8 cellular contexts compared by ENCODE assay signal in genomic region chr17:10616502-10617119, GRCh38. TPM values are rescaled to one million over a fixed set of nuclear protein-coding genes. Genes with fewer than 3 reads are reported as not detected.
DNase-seq lines count a peak whose midpoint lies in the region; ATAC-seq, FAIRE-seq and TF ChIP-seq lines count a peak whose summit lies in the region.

No MANE protein-coding gene starts in this region.

- no peaks in the 10 kb centered on the region for H3K36me3 Mint-ChIP-seq in CD14-positive monocyte

- ATAC-seq in GM21447 (IDR thresholded peaks at IDR 0.05; ENCODE audit: unreplicated experiment) (peak; percentile 52), GM18858 (IDR thresholded peaks at IDR 0.05; ENCODE audit: unreplicated experiment) (no peak)

- DNase-seq in CD14-positive monocyte (ENCODE audit: low spot score) = peak; percentile 62
- peak; percentile 31 for DNase-seq in NCI-H146 (lab: John Stamatoyannopoulos, UW)
- peak; percentile 85 for DNase-seq in WERI-Rb-1
- peak; percentile 41 to 70 for DNase-seq in T47D (ENCODE audit: low read depth in 1 of 2, low spot score in 1 of 2)
- DNase-seq in stimulated activated CD4-positive, alpha-beta T cell treated with anti-CD3 and anti-CD28 coated beads, Interleukin-1b, Interleukin-23, amount 100 ng/mL, for 24 hours (ENCODE audit: low read depth in 4 of 4, low spot score in 1 of 4) = peak; percentile 50 to 68 (median 59)

- TF ChIP-seq CTCF in CD14-positive monocyte (IDR thresholded peaks at IDR 0.05) (peak; percentile 99), WERI-Rb-1 (IDR thresholded peaks at IDR 0.05; ENCODE audit: low read depth, low read length) (peak; percentile 89)

- H3K27ac Mint-ChIP-seq in CD14-positive monocyte = peak overlapping the region in 1 of 7 donors; percentile 19

- in situ Hi-C loops in T47D (cut with HindIII; ENCODE audit: low pct_unique_long_range_greater_than_20kb, low sequenced_read_pairs) = no loop called here

- H3K27me3 ChIP-seq in WERI-Rb-1 (ENCODE audit: insufficient read depth, low read depth, severe bottlenecking) = no peaks in the 10 kb centered on the region

- peak; percentile 27 for FAIRE-seq in islet of Langerhans (lab: Jason Lieb, UNC)

- H3K9me3 Mint-ChIP-seq in CD14-positive monocyte = no peaks in the 10 kb centered on the region

- H3K4me3 ChIP-seq in WERI-Rb-1 (ENCODE audit: low read depth, low read length) = no peak overlapping the region

- intact Hi-C loops in CD14-positive monocyte (cut with micrococcal nuclease) = loop anchor here (5.0 kb wide), 1 partner anchor 709 kb away; the partner anchor contains the start of gene RCVRN (in 2 of the 2)

- no peaks in the 10 kb centered on the region for H3K9me3 ChIP-seq in WERI-Rb-1 (ENCODE audit: severe bottlenecking)

- no peak overlapping the region for H3K27ac ChIP-seq in WERI-Rb-1

- H3K4me3 Mint-ChIP-seq in CD14-positive monocyte = no peak overlapping the region

- peaks cover 1 to 2% (median 1%) of the 10 kb centered on the region in 3 donors for H3K27me3 Mint-ChIP-seq in CD14-positive monocyte (ENCODE audit: low read depth in 3 of 3)

- no peaks in the 10 kb centered on the region for H3K36me3 ChIP-seq in WERI-Rb-1

- no peaks in the 10 kb centered on the region for H3K4me1 Mint-ChIP-seq in CD14-positive monocyte

RNA-seq across cellular contexts. Expression of gene MYH3, which starts 40.5 kb away (rescaled TPM):
- under 1 TPM in 1 of 2 donors, not detected in 1; 0.13 TPM for polyA plus RNA-seq in CD14-positive monocyte

Comparison
In these comparisons a context has a peak if more than half of its experiments do, and no peak if none do; other contexts are left out.
1. DNase-seq: peak in every context shown above with its lines; median percentile 85 in WERI-Rb-1; 62 in CD14-positive monocyte; 59 in stimulated activated CD4-positive, alpha-beta T cell treated with anti-CD3 and anti-CD28 coated beads, Interleukin-1b, Interleukin-23, amount 100 ng/mL, for 24 hours; 56 in T47D; 31 in NCI-H146.